In the genomic region with DNA sequence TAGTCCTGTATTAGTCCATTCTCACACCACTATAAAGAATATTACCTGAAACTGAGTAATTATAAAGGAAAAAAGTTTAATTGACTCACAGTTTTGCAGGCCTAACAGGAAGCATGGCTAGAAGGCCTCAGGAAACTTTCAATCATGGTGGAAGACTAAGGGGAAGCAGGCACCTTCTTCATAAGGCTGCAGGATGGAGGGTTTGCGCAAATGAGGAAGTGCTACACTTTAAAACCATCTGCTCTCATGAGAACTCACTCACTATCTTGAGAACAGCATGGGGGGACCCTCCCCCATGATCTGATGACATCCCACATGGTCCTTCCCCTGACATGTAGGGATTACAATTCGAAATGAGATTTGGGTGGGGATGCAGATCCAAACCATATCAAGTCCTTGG, we compare ENCODE assay signal across 14 cellular contexts. TPM values are rescaled to one million over a fixed set of nuclear protein-coding genes. Genes with fewer than 3 reads are reported as not detected.
"Had no signal": no experiment of that assay in that cellular context is flagged by ENCODE, and none has a peak within 500 bp of the region (broad histone marks: within the 10 kb centered on the region; RNA-seq: fewer than 3 reads in every experiment).

No MANE protein-coding gene starts in this region.

- H3K27ac ChIP-seq: neural progenitor cell, ovary, sigmoid colon had no signal

- DNase-seq: activated T-cell treated with anti-CD3 and anti-CD28 coated beads, Interleukin-2, amount 50 U/mL, for 1 hour; amniotic stem cell; endodermal cell; erythroblast; hippocampal formation; kidney glomerular epithelial cell; ovary; sigmoid colon; stimulated activated CD4-positive, alpha-beta T cell treated with anti-CD3 and anti-CD28 coated beads, Interleukin-2, amount 100 ng/mL, for 24 hours; stimulated activated naive CD4-positive, alpha-beta T cell; T1000 had no signal

- H2AFZ ChIP-seq: neural progenitor cell had no signal

- H3K4me3 ChIP-seq: neural progenitor cell, ovary, sigmoid colon had no signal

- H3K4me1 ChIP-seq: neural progenitor cell, sigmoid colon had no signal

- H3K27me3 ChIP-seq: neural progenitor cell, ovary, sigmoid colon had no signal

- H3K4me2 ChIP-seq: neural progenitor cell had no signal

- H3K9ac ChIP-seq: neural progenitor cell had no signal

- H3K36me3 ChIP-seq: neural progenitor cell, ovary, sigmoid colon had no signal

- H3K9me3 ChIP-seq: ovary, sigmoid colon had no signal

RNA-seq across cellular contexts. Expression of gene MAGEA11, which starts 12.1 kb away (rescaled TPM):
- total RNA-seq: endodermal cell, liver, myocyte, ovary, sigmoid colon had no signal
- polyA plus RNA-seq: liver, ovary, sigmoid colon had no signal
